ENCODE assay signal across 22 cellular contexts in genomic region chr14:99670361-99671229, GRCh38. TPM values are rescaled to one million over a fixed set of nuclear protein-coding genes. Genes with fewer than 3 reads are reported as not detected.
DNase-seq lines count a peak whose midpoint lies in the region; ATAC-seq, FAIRE-seq and TF ChIP-seq lines count a peak whose summit lies in the region.
"Had no signal": no experiment of that assay in that cellular context is flagged by ENCODE, and none has a peak within 500 bp of the region (broad histone marks: within the 10 kb centered on the region; RNA-seq: fewer than 3 reads in every experiment).

No MANE protein-coding gene starts in this region.

- H3K27ac ChIP-seq in HepG2 (ENCODE audit: extremely low read length, insufficient read depth, low read length) (no peak overlapping the region), right lobe of liver (no peak overlapping the region), caudate nucleus (ENCODE audit: low read depth, low read length) (peak overlapping the region; percentile 27), iPS-20b (ENCODE audit: low read length) (no peak overlapping the region)
- H3K27ac ChIP-seq: ascending aorta, HL-60, suprapubic skin had no signal

- H3K9ac ChIP-seq in HepG2 (ENCODE audit: insufficient read depth, low read depth, low read length): no peak overlapping the region
- H3K9ac ChIP-seq in iPS-20b (ENCODE audit: low read depth, low read length): peak overlapping the region; percentile 1; the same call in 1 of the 2 replicates

- H3K27me3 Mint-ChIP-seq in type B pancreatic cell: no peaks in the 10 kb centered on the region
- H3K27me3 Mint-ChIP-seq in activated CD8-positive, alpha-beta T cell treated with anti-CD3 and anti-CD28 coated beads, Interleukin-2, amount 10 ng/mL, durations not matched to agents 7 days and 5 days (ENCODE audit: low read depth): no peaks in the 10 kb centered on the region
- H3K27me3 Mint-ChIP-seq in activated CD4-positive, alpha-beta T cell treated with anti-CD3 and anti-CD28 coated beads for 36 hours: peaks cover 7% of the 10 kb centered on the region

- BruUV-seq in HepG2 (replicated peaks; lab: Mats Ljungman, UMichigan): no TSS peak

- H3K27me3 ChIP-seq in HepG2 (ENCODE audit: control insufficient read depth in 1 of 2, insufficient read depth in 2 of 2, low read length in 2 of 2) (peaks cover 2 to 13% of the 10 kb centered on the region in 2 experiments; a peak in 3 of 5 replicates), right lobe of liver (no peaks in the 10 kb centered on the region), iPS-20b (ENCODE audit: insufficient read depth, low read length) (no peaks in the 10 kb centered on the region)
- H3K27me3 ChIP-seq: ascending aorta had no signal

- no peaks in the 10 kb centered on the region for H4K20me1 ChIP-seq in HepG2 (ENCODE audit: insufficient read depth, low read length)

- no peak for DNase-seq in HepG2 (ENCODE audit: low spot score)
- DNase-seq in right lobe of liver: no peak
- DNase-seq in caudate nucleus (lab: John Stamatoyannopoulos, UW): no peak
- DNase-seq in type B pancreatic cell (ENCODE audit: extremely low spot score, unreplicated experiment): no peak
- no peak for DNase-seq in AG08395 (ENCODE audit: low spot score)
- DNase-seq in activated CD8-positive, alpha-beta T cell treated with anti-CD3 and anti-CD28 coated beads, Interleukin-2, amount 10 ng/mL, durations not matched to agents 7 days and 5 days: no peak
- DNase-seq in activated CD4-positive, alpha-beta T cell treated with anti-CD3 and anti-CD28 coated beads for 36 hours: no peak
- DNase-seq: activated CD4-positive, alpha-beta T cell treated with anti-CD3 and anti-CD28 coated beads, Interleukin-2, amount 50 U/mL, for 48 hours; activated naive CD4-positive, alpha-beta T cell treated with Interleukin-2 at 50 U/mL for 16 hours; DMS153; foreskin melanocyte; NCI-H1105; NCI-H526; T-helper 1 cell had no signal

- TF ChIP-seq CTCF in HepG2 (CRISPR knock-in tag; IDR thresholded peaks at IDR 0.05) (no peak), right lobe of liver (IDR thresholded peaks at IDR 0.05) (no peak), type B pancreatic cell (conservative IDR thresholded peaks at IDR 0.05) (no peak)

- H2AFZ ChIP-seq in HepG2 (ENCODE audit: low read length): no peak overlapping the region

- no peak for TF ChIP-seq POLR2A in HepG2 (IDR thresholded peaks at IDR 0.05; ENCODE audit: insufficient read depth in 1 of 2, low read depth in 2 of 2, low read length in 2 of 2)
- no peak for TF ChIP-seq POLR2A in right lobe of liver (IDR thresholded peaks at IDR 0.05)

- H3K4me3 ChIP-seq in HepG2 (replicated peaks in 1 of 3; ENCODE audit: insufficient read depth in 1 of 3, low read depth in 2 of 3, low read length in 3 of 3): no peak overlapping the region
- no peak overlapping the region for H3K4me3 ChIP-seq in right lobe of liver
- H3K4me3 ChIP-seq in iPS-20b (ENCODE audit: low read length): no peak overlapping the region
- H3K4me3 ChIP-seq: ascending aorta, suprapubic skin had no signal

- ATAC-seq in HepG2: no peak
- no peak for ATAC-seq in right lobe of liver
- no peak for ATAC-seq in activated CD8-positive, alpha-beta T cell treated with anti-CD3 and anti-CD28 coated beads, Interleukin-2, amount 10 ng/mL, durations not matched to agents 7 days and 5 days
- ATAC-seq in activated CD4-positive, alpha-beta T cell treated with anti-CD3 and anti-CD28 coated beads for 36 hours: no peak
- ATAC-seq: HCT116 had no signal

- peak overlapping the region; percentile 40 for H3K4me3 Mint-ChIP-seq in type B pancreatic cell
- no peak overlapping the region for H3K4me3 Mint-ChIP-seq in activated CD8-positive, alpha-beta T cell treated with anti-CD3 and anti-CD28 coated beads, Interleukin-2, amount 10 ng/mL, durations not matched to agents 7 days and 5 days
- no peak overlapping the region for H3K4me3 Mint-ChIP-seq in activated CD4-positive, alpha-beta T cell treated with anti-CD3 and anti-CD28 coated beads for 36 hours

- peaks cover 41% of the 10 kb centered on the region for H3K4me1 Mint-ChIP-seq in type B pancreatic cell (ENCODE audit: unreplicated experiment)
- H3K4me1 Mint-ChIP-seq in activated CD8-positive, alpha-beta T cell treated with anti-CD3 and anti-CD28 coated beads, Interleukin-2, amount 10 ng/mL, durations not matched to agents 7 days and 5 days (ENCODE audit: low read depth): peaks cover 7% of the 10 kb centered on the region
- no peaks in the 10 kb centered on the region for H3K4me1 Mint-ChIP-seq in activated CD4-positive, alpha-beta T cell treated with anti-CD3 and anti-CD28 coated beads for 36 hours

- intact Hi-C loops in HepG2 (cut with micrococcal nuclease; ENCODE audit: unreplicated experiment) (no loop called here), right lobe of liver (cut with DNase I) (no loop called here)
- intact Hi-C loops in activated CD4-positive, alpha-beta T cell treated with anti-CD3 and anti-CD28 coated beads for 36 hours (cut with DNase I, micrococcal nuclease): no loop called here

- no peaks in the 10 kb centered on the region for H3K79me2 ChIP-seq in HepG2 (ENCODE audit: insufficient read depth, low read length)

- POLR2A ChIA-PET in HepG2 (lab: Yijun Ruan, JAX): no interaction called here
- POLR2A ChIA-PET in activated CD8-positive, alpha-beta T cell treated with anti-CD3 and anti-CD28 coated beads, Interleukin-2, amount 10 ng/mL, durations not matched to agents 7 days and 5 days (lab: Charles Lee): no interaction called here
- POLR2A ChIA-PET in activated CD4-positive, alpha-beta T cell treated with anti-CD3 and anti-CD28 coated beads for 36 hours (lab: Charles Lee): no interaction called here

- no peaks in the 10 kb centered on the region for H3K9me3 Mint-ChIP-seq in type B pancreatic cell
- H3K9me3 Mint-ChIP-seq in activated CD8-positive, alpha-beta T cell treated with anti-CD3 and anti-CD28 coated beads, Interleukin-2, amount 10 ng/mL, durations not matched to agents 7 days and 5 days (ENCODE audit: insufficient read depth): no peaks in the 10 kb centered on the region
- no peaks in the 10 kb centered on the region for H3K9me3 Mint-ChIP-seq in activated CD4-positive, alpha-beta T cell treated with anti-CD3 and anti-CD28 coated beads for 36 hours (ENCODE audit: low read depth)

- H3K36me3 ChIP-seq in HepG2 (replicated peaks in 1 of 2; ENCODE audit: control insufficient read depth in 1 of 2, insufficient read depth in 2 of 2, low read length in 2 of 2) (no peaks in the 10 kb centered on the region), right lobe of liver (no peaks in the 10 kb centered on the region), iPS-20b (ENCODE audit: insufficient read depth, low read depth, low read length) (no peaks in the 10 kb centered on the region)
- H3K36me3 ChIP-seq: ascending aorta had no signal

- no peaks in the 10 kb centered on the region for H3K36me3 Mint-ChIP-seq in type B pancreatic cell
- no peaks in the 10 kb centered on the region for H3K36me3 Mint-ChIP-seq in activated CD8-positive, alpha-beta T cell treated with anti-CD3 and anti-CD28 coated beads, Interleukin-2, amount 10 ng/mL, durations not matched to agents 7 days and 5 days (ENCODE audit: low read depth)
- no peaks in the 10 kb centered on the region for H3K36me3 Mint-ChIP-seq in activated CD4-positive, alpha-beta T cell treated with anti-CD3 and anti-CD28 coated beads for 36 hours (ENCODE audit: low read depth)

- H3K9me3 ChIP-seq in HepG2 (ENCODE audit: low read length): no peaks in the 10 kb centered on the region
- H3K9me3 ChIP-seq in right lobe of liver: no peaks in the 10 kb centered on the region
- H3K9me3 ChIP-seq in iPS-20b (ENCODE audit: insufficient read depth, low read depth, low read length): no peaks in the 10 kb centered on the region
- H3K9me3 ChIP-seq: ascending aorta, suprapubic skin had no signal

- no peak for FAIRE-seq in HepG2 (lab: Jason Lieb, UNC)
- FAIRE-seq: A204.1, GM12892 had no signal

- TF ChIP-seq EP300 in HepG2 (IDR thresholded peaks at IDR 0.05; ENCODE audit: low read depth in 2 of 2, low read length in 2 of 2) (no peak), HepG2 (CRISPR knock-in tag; IDR thresholded peaks at IDR 0.05; ENCODE audit: borderline replicate concordance) (no peak)

- in situ Hi-C loops in HepG2 (cut with HindIII; ENCODE audit: extremely low pct_ligation_motif_present, low pct_unique_long_range_greater_than_20kb): no loop called here

- WGBS in HepG2 (ENCODE audit: low lambda C conversion rate): 76% methylated on average over 14 of the region's 14 CpGs
- 83% methylated on average over 14 of the region's 14 CpGs for WGBS in right lobe of liver (ENCODE audit: insufficient coverage, low coverage, low lambda C conversion rate, missing lambda C conversion rate)

- H3K4me1 ChIP-seq in HepG2 (ENCODE audit: insufficient read depth, low read length) (peaks cover 26% of the 10 kb centered on the region), right lobe of liver (peaks cover 0 to 11% (median 5%) of the 10 kb centered on the region in 4 donors), iPS-20b (ENCODE audit: insufficient read depth, low read length) (peaks cover 20% of the 10 kb centered on the region)
- H3K4me1 ChIP-seq: ascending aorta, suprapubic skin had no signal

- peak overlapping the region; percentile 3 for H3K27ac Mint-ChIP-seq in type B pancreatic cell
- H3K27ac Mint-ChIP-seq in activated CD8-positive, alpha-beta T cell treated with anti-CD3 and anti-CD28 coated beads, Interleukin-2, amount 10 ng/mL, durations not matched to agents 7 days and 5 days: no peak overlapping the region
- H3K27ac Mint-ChIP-seq in activated CD4-positive, alpha-beta T cell treated with anti-CD3 and anti-CD28 coated beads for 36 hours: no peak overlapping the region

- H3K4me2 ChIP-seq in HepG2 (ENCODE audit: low read depth, low read length): 0 out of 2 replicates have a peak overlapping the region, but pooled peaks have one; percentile 69

- TF ChIP-seq RAD21 in HepG2 (CRISPR knock-in tag; IDR thresholded peaks at IDR 0.05): no peak

- CTCF ChIA-PET in HepG2 (lab: Yijun Ruan, JAX; ENCODE audit: low intra/inter-chr PET ratio, low total read pairs): no interaction called here
- CTCF ChIA-PET in activated CD8-positive, alpha-beta T cell treated with anti-CD3 and anti-CD28 coated beads, Interleukin-2, amount 10 ng/mL, durations not matched to agents 7 days and 5 days (lab: Charles Lee): no interaction called here
- CTCF ChIA-PET in activated CD4-positive, alpha-beta T cell treated with anti-CD3 and anti-CD28 coated beads for 36 hours (lab: Charles Lee): no interaction called here

RNA-seq across cellular contexts. Expression of gene CYP46A1, which starts 13.5 kb away (rescaled TPM):
- total RNA-seq in HepG2 (2016; rRNA removed; fragmentation: Illumina TruSeq; extraction: Trizol) (not detected in 2 replicates), right lobe of liver (1 to 10 TPM in 1 of 6 experiments, under 1 TPM in 4, not detected in 1; 0.06 to 1.6 (median 0.42) TPM), type B pancreatic cell (ENCODE audit: low replicate concordance) (0.98 and 4.7 TPM in 2 replicates)
- total RNA-seq in HepG2 (2016; cell fraction: cytosol; rRNA removed; fragmentation: Illumina TruSeq; extraction: Trizol; ENCODE audit: low read depth): not detected in 2 replicates
- not detected in 2 replicates for total RNA-seq in HepG2 (2016; cell fraction: insoluble cytoplasmic fraction; rRNA removed; fragmentation: Illumina TruSeq; extraction: Trizol)
- total RNA-seq in HepG2 (2016; cell fraction: membrane; rRNA removed; fragmentation: Illumina TruSeq; extraction: Trizol): not detected in 2 replicates
- not detected in 2 replicates for total RNA-seq in HepG2 (2016; cell fraction: nucleus; rRNA removed; fragmentation: Illumina TruSeq; extraction: Trizol)
- polyA plus RNA-seq in HepG2 (2011; rRNA removed): not detected in 2 replicates
- polyA plus RNA-seq in HepG2 (2011; cell fraction: cytosol; rRNA removed): not detected in 2 replicates
- 0.06 and 0.12 TPM in 2 replicates for polyA plus RNA-seq in HepG2 (2011; cell fraction: nucleus; rRNA removed)
- polyA plus RNA-seq in HepG2 (2012): not detected in 2 replicates
- polyA plus RNA-seq in HepG2 (2016; cell fraction: cytosol; fragmentation: Illumina TruSeq; extraction: Trizol; ENCODE audit: low read depth): 0.06 TPM in 2 replicates
- polyA plus RNA-seq in HepG2 (2016; cell fraction: insoluble cytoplasmic fraction; fragmentation: Illumina TruSeq; extraction: Trizol; ENCODE audit: low read depth): not detected in 2 replicates
- not detected in 2 replicates for polyA plus RNA-seq in HepG2 (2016; cell fraction: membrane; fragmentation: Illumina TruSeq; extraction: Trizol; ENCODE audit: low read depth)
- 0.11 and 0.14 TPM in 2 replicates for polyA plus RNA-seq in HepG2 (2016; cell fraction: nucleus; fragmentation: Illumina TruSeq; extraction: Trizol; ENCODE audit: insufficient read depth, low read depth)
- polyA minus RNA-seq in HepG2 (2011; rRNA and poly(A)+ RNA removed; ENCODE audit: low replicate concordance): 0.02 TPM in 1 of 2 replicates, not detected in the other
- polyA minus RNA-seq in HepG2 (2011; cell fraction: cytosol; rRNA and poly(A)+ RNA removed): not detected in 2 replicates
- polyA minus RNA-seq in HepG2 (2011; cell fraction: nucleus; rRNA and poly(A)+ RNA removed): under 0.01 and 0.12 TPM in 2 replicates
- not detected for total RNA-seq in activated CD8-positive, alpha-beta T cell treated with anti-CD3 and anti-CD28 coated beads, Interleukin-2, amount 10 ng/mL, durations not matched to agents 7 days and 5 days
- under 1 TPM; 0.05 to 0.23 TPM for total RNA-seq in activated CD4-positive, alpha-beta T cell treated with anti-CD3 and anti-CD28 coated beads for 36 hours
- total RNA-seq: ascending aorta had no signal

RNA-seq across cellular contexts. Expression of gene HHIPL1, which starts 25.7 kb away (rescaled TPM):
- not detected in 2 replicates for total RNA-seq in HepG2 (2016; rRNA removed; fragmentation: Illumina TruSeq; extraction: Trizol)
- not detected in 2 replicates for total RNA-seq in HepG2 (2016; cell fraction: cytosol; rRNA removed; fragmentation: Illumina TruSeq; extraction: Trizol; ENCODE audit: low read depth)
- total RNA-seq in HepG2 (2016; cell fraction: insoluble cytoplasmic fraction; rRNA removed; fragmentation: Illumina TruSeq; extraction: Trizol): not detected in 2 replicates
- not detected in 2 replicates for total RNA-seq in HepG2 (2016; cell fraction: membrane; rRNA removed; fragmentation: Illumina TruSeq; extraction: Trizol)
- not detected in 2 replicates for total RNA-seq in HepG2 (2016; cell fraction: nucleus; rRNA removed; fragmentation: Illumina TruSeq; extraction: Trizol)
- 0.01 TPM in 1 of 2 replicates, not detected in the other for polyA plus RNA-seq in HepG2 (2011; rRNA removed)
- not detected in 2 replicates for polyA plus RNA-seq in HepG2 (2011; cell fraction: cytosol; rRNA removed)
- polyA plus RNA-seq in HepG2 (2011; cell fraction: nucleus; rRNA removed): not detected in 2 replicates
- polyA plus RNA-seq in HepG2 (2012): 0.03 TPM in 1 of 2 replicates, not detected in the other
- polyA plus RNA-seq in HepG2 (2016; cell fraction: cytosol; fragmentation: Illumina TruSeq; extraction: Trizol; ENCODE audit: low read depth): not detected in 2 replicates
- polyA plus RNA-seq in HepG2 (2016; cell fraction: insoluble cytoplasmic fraction; fragmentation: Illumina TruSeq; extraction: Trizol; ENCODE audit: low read depth): not detected in 2 replicates
- polyA plus RNA-seq in HepG2 (2016; cell fraction: membrane; fragmentation: Illumina TruSeq; extraction: Trizol; ENCODE audit: low read depth): not detected in 2 replicates
- polyA plus RNA-seq in HepG2 (2016; cell fraction: nucleus; fragmentation: Illumina TruSeq; extraction: Trizol; ENCODE audit: insufficient read depth, low read depth): not detected in 2 replicates
- polyA minus RNA-seq in HepG2 (2011; rRNA and poly(A)+ RNA removed; ENCODE audit: low replicate concordance): not detected in 2 replicates
- polyA minus RNA-seq in HepG2 (2011; cell fraction: cytosol; rRNA and poly(A)+ RNA removed): not detected in 2 replicates
- 0.12 TPM in 1 of 2 replicates, not detected in the other for polyA minus RNA-seq in HepG2 (2011; cell fraction: nucleus; rRNA and poly(A)+ RNA removed)
- total RNA-seq in right lobe of liver: 1 to 10 TPM in 1 of 6 experiments, under 1 TPM in 5; 0.43 to 1.4 (median 0.66) TPM
- total RNA-seq in type B pancreatic cell (ENCODE audit: low replicate concordance): 0.19 and 1.4 TPM in 2 replicates
- not detected for total RNA-seq in activated CD8-positive, alpha-beta T cell treated with anti-CD3 and anti-CD28 coated beads, Interleukin-2, amount 10 ng/mL, durations not matched to agents 7 days and 5 days
- under 1 TPM in 1 of 2 experiments, not detected in 1; 0.07 TPM for total RNA-seq in activated CD4-positive, alpha-beta T cell treated with anti-CD3 and anti-CD28 coated beads for 36 hours
- total RNA-seq: mononuclear cell had no signal
